1 cellular context compared by ENCODE assay signal in genomic region chr1:200970771-200971427, GRCh38.
TF ChIP-seq lines count a peak whose summit lies in the region.

No MANE protein-coding gene starts in this region.

TF ChIP-seq in WTC11, 78 proteins besides CTCF, POLR2A, EP300 and RAD21:
- TF ChIP-seq, protein P1, sequence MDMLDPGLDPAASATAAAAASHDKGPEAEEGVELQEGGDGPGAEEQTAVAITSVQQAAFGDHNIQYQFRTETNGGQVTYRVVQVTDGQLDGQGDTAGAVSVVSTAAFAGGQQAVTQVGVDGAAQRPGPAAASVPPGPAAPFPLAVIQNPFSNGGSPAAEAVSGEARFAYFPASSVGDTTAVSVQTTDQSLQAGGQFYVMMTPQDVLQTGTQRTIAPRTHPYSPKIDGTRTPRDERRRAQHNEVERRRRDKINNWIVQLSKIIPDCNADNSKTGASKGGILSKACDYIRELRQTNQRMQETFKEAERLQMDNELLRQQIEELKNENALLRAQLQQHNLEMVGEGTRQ (CRISPR knock-in tag; IDR thresholded peaks at IDR 0.05), result no peak
- TF ChIP-seq OVOL2 (CRISPR knock-in tag; IDR thresholded peaks at IDR 0.05; ENCODE audit: borderline replicate concordance), result no peak
- TF ChIP-seq GRHL2 (CRISPR knock-in tag; IDR thresholded peaks at IDR 0.05; ENCODE audit: insufficient replicate concordance, severe bottlenecking), result no peak
- TF ChIP-seq TP53 (CRISPR knock-in tag; IDR thresholded peaks at IDR 0.05), result no peak
- TF ChIP-seq, protein P2, sequence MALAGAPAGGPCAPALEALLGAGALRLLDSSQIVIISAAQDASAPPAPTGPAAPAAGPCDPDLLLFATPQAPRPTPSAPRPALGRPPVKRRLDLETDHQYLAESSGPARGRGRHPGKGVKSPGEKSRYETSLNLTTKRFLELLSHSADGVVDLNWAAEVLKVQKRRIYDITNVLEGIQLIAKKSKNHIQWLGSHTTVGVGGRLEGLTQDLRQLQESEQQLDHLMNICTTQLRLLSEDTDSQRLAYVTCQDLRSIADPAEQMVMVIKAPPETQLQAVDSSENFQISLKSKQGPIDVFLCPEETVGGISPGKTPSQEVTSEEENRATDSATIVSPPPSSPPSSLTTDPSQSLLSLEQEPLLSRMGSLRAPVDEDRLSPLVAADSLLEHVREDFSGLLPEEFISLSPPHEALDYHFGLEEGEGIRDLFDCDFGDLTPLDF (CRISPR knock-in tag; IDR thresholded peaks at IDR 0.05), result no peak
- TF ChIP-seq SOX15 (CRISPR knock-in tag; IDR thresholded peaks at IDR 0.05), result no peak
- TF ChIP-seq ZNF263 (CRISPR knock-in tag; IDR thresholded peaks at IDR 0.05; ENCODE audit: low read depth), result no peak
